In the genomic region with DNA sequence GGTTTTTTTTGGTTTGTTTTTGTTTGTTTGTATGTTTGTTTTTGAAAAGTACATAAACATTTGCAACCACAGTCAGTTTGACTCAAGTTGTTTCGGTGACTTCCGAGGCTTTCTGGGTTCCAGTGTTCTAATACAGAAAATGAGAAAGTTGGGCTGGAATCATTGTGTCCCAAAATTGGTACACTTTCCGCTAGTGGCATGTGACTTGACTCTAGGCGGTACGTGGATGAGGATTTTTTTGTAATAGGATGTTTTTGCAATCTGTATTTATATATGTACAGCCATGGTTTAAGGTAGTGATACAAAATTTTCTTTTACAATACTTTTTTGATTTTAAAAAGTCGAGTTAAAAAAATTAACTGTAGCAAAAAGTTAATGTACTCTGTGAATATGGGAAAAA, we compare ENCODE assay signal across 11 cellular contexts. TPM values are rescaled to one million over a fixed set of nuclear protein-coding genes. Genes with fewer than 3 reads are reported as not detected.
DNase-seq lines count a peak whose midpoint lies in the region; ATAC-seq lines count a peak whose summit lies in the region.
"Had no signal": no experiment of that assay in that cellular context is flagged by ENCODE, and none has a peak within 500 bp of the region (broad histone marks: within the 10 kb centered on the region; RNA-seq: fewer than 3 reads in every experiment).

No MANE protein-coding gene starts in this region.

- H3K9me3 ChIP-seq in GM23248 (ENCODE audit: low read depth) (no peaks in the 10 kb centered on the region), iPS-20b (ENCODE audit: insufficient read depth, low read depth, low read length) (peaks cover 10% of the 10 kb centered on the region; the same call in 1 of the 2 replicates)
- H3K9me3 ChIP-seq: Peyer's patch had no signal

- 96 to 99% methylated on average over 6 of the region's 6 CpGs for WGBS in GM23248 (ENCODE audit: low coverage in 1 of 2, low lambda C conversion rate in 2 of 2, missing lambda C conversion rate in 2 of 2), 2 experiments

- peaks cover 28% of the 10 kb centered on the region for H3K36me3 Mint-ChIP-seq in activated CD8-positive, alpha-beta T cell treated with anti-CD3 and anti-CD28 coated beads, Interleukin-2, amount 10 ng/mL, durations not matched to agents 7 days and 5 days (ENCODE audit: low read depth)

- peak overlapping the region; percentile 95 for H3K4me2 ChIP-seq in GM23248 (ENCODE audit: unreplicated experiment)

- H3F3A ChIP-seq in GM23248 (ENCODE audit: insufficient read depth) = peaks cover 21% of the 10 kb centered on the region; the same call in 1 of the 2 replicates

- H3K9me2 ChIP-seq in GM23248 (ENCODE audit: insufficient read depth) = no peaks in the 10 kb centered on the region

- H3K36me3 ChIP-seq in ACC112 (ENCODE audit: insufficient read depth, low read length) (peaks cover 15% of the 10 kb centered on the region), GM23248 (ENCODE audit: low read depth) (peaks cover 19% of the 10 kb centered on the region), iPS-20b (ENCODE audit: insufficient read depth, low read depth, low read length) (peaks cover 15% of the 10 kb centered on the region)

- H3K27ac Mint-ChIP-seq in activated CD8-positive, alpha-beta T cell treated with anti-CD3 and anti-CD28 coated beads, Interleukin-2, amount 10 ng/mL, durations not matched to agents 7 days and 5 days = no peak overlapping the region

- H4K20me1 ChIP-seq in GM23248 (ENCODE audit: insufficient read depth) = no peaks in the 10 kb centered on the region

- H3K27me3 ChIP-seq in ACC112 (ENCODE audit: insufficient read depth, low read length) = no peaks in the 10 kb centered on the region
- no peaks in the 10 kb centered on the region for H3K27me3 ChIP-seq in GM23248 (replicated peaks; ENCODE audit: insufficient read depth)
- H3K27me3 ChIP-seq in iPS-20b (ENCODE audit: insufficient read depth, low read length) = no peaks in the 10 kb centered on the region
- H3K27me3 ChIP-seq: Peyer's patch had no signal

- H3K4me3 ChIP-seq in ACC112 (ENCODE audit: low read depth, low read length) (peak overlapping the region; percentile 97), GM23248 (peak overlapping the region; percentile 97), iPS-20b (ENCODE audit: low read length) (peak overlapping the region; percentile 95)

- H3K9ac ChIP-seq in GM23248 (peak overlapping the region; percentile 88; the same call in 1 of the 2 replicates), iPS-20b (ENCODE audit: low read depth, low read length) (peak overlapping the region; percentile 90; the same call in 1 of the 2 replicates)

- DNase-seq in GM23248 = peak; percentile 19
- DNase-seq in activated CD8-positive, alpha-beta T cell treated with anti-CD3 and anti-CD28 coated beads, Interleukin-2, amount 10 ng/mL, durations not matched to agents 7 days and 5 days = no peak
- DNase-seq in stimulated activated CD8-positive, alpha-beta memory T cell treated with anti-CD3 and anti-CD28 coated beads, Interleukin-4, amount 100 ng/mL, for 48 hours = no peak
- no peak for DNase-seq in substantia nigra (lab: John Stamatoyannopoulos, UW)
- no peak for DNase-seq in activated CD8-positive, alpha-beta memory T cell treated with anti-CD3 and anti-CD28 coated beads, Interleukin-2, amount 50 U/mL, for 48 hours
- DNase-seq: midbrain, NCI-H1417 treated with DMSO at 0.1 percent for 48 hours, Peyer's patch had no signal

- ATAC-seq in activated CD8-positive, alpha-beta T cell treated with anti-CD3 and anti-CD28 coated beads, Interleukin-2, amount 10 ng/mL, durations not matched to agents 7 days and 5 days = no peak
- ATAC-seq in HG02981 (IDR thresholded peaks at IDR 0.05; ENCODE audit: unreplicated experiment) = no peak

- H2AFZ ChIP-seq in ACC112 (ENCODE audit: low read length, unreplicated experiment) (no peak overlapping the region), GM23248 (no peak overlapping the region)

- CTCF ChIA-PET in activated CD8-positive, alpha-beta T cell treated with anti-CD3 and anti-CD28 coated beads, Interleukin-2, amount 10 ng/mL, durations not matched to agents 7 days and 5 days (lab: Charles Lee) = no interaction called here

- peaks cover 4% of the 10 kb centered on the region for H3K27me3 Mint-ChIP-seq in activated CD8-positive, alpha-beta T cell treated with anti-CD3 and anti-CD28 coated beads, Interleukin-2, amount 10 ng/mL, durations not matched to agents 7 days and 5 days (ENCODE audit: low read depth)

- no peak overlapping the region for H3K27ac ChIP-seq in ACC112 (ENCODE audit: low read depth, low read length)
- H3K27ac ChIP-seq in GM23248 = peak overlapping the region; percentile 53; the same call in 1 of the 2 replicates
- no peak overlapping the region for H3K27ac ChIP-seq in iPS-20b (ENCODE audit: low read length)
- no peak overlapping the region for H3K27ac ChIP-seq in substantia nigra (ENCODE audit: low read depth, low read length, poor library complexity, severe bottlenecking)
- H3K27ac ChIP-seq: Peyer's patch had no signal

- peaks cover 42% of the 10 kb centered on the region for H3K4me1 Mint-ChIP-seq in activated CD8-positive, alpha-beta T cell treated with anti-CD3 and anti-CD28 coated beads, Interleukin-2, amount 10 ng/mL, durations not matched to agents 7 days and 5 days (ENCODE audit: low read depth)

- in situ Hi-C loops in GM23248 (cut with MboI) = no loop called here

- peaks cover 13% of the 10 kb centered on the region for H3K9me3 Mint-ChIP-seq in activated CD8-positive, alpha-beta T cell treated with anti-CD3 and anti-CD28 coated beads, Interleukin-2, amount 10 ng/mL, durations not matched to agents 7 days and 5 days (ENCODE audit: insufficient read depth)

- POLR2A ChIA-PET in activated CD8-positive, alpha-beta T cell treated with anti-CD3 and anti-CD28 coated beads, Interleukin-2, amount 10 ng/mL, durations not matched to agents 7 days and 5 days (lab: Charles Lee) = no interaction called here

- H3K4me3 Mint-ChIP-seq in activated CD8-positive, alpha-beta T cell treated with anti-CD3 and anti-CD28 coated beads, Interleukin-2, amount 10 ng/mL, durations not matched to agents 7 days and 5 days = peak overlapping the region; percentile 10

- H3K79me2 ChIP-seq in ACC112 (ENCODE audit: control insufficient read depth, insufficient read depth, low read length, unreplicated experiment) (peaks cover 66% of the 10 kb centered on the region), GM23248 (ENCODE audit: insufficient read depth) (peaks cover 77% of the 10 kb centered on the region)

- H3K4me1 ChIP-seq in ACC112 (ENCODE audit: control insufficient read depth, insufficient read depth, low read length, unreplicated experiment) (peaks cover 13% of the 10 kb centered on the region), GM23248 (ENCODE audit: insufficient read depth) (peaks cover 31% of the 10 kb centered on the region), iPS-20b (ENCODE audit: insufficient read depth, low read length) (peaks cover 21% of the 10 kb centered on the region; the same call in 1 of the 2 replicates)

RNA-seq across cellular contexts. Expression of gene MFF, which starts 1.7 kb away (rescaled TPM):
- total RNA-seq in GM23248 (2014; rRNA removed; shearing (Covaris generic)) = 250 and 258 TPM in 2 replicates
- polyA plus RNA-seq in GM23248 (2016; fragmentation: Nextera tagmentation; extraction: Ambion mirVana) = 300 and 301 TPM in 2 replicates
- 10 to 100 TPM; 64.5 to 68.3 TPM for total RNA-seq in activated CD8-positive, alpha-beta T cell treated with anti-CD3 and anti-CD28 coated beads, Interleukin-2, amount 10 ng/mL, durations not matched to agents 7 days and 5 days

RNA-seq across cellular contexts. Expression of gene TM4SF20, which starts 52.3 kb away (rescaled TPM):
- 14.2 and 18.7 TPM in 2 replicates for total RNA-seq in GM23248 (2014; rRNA removed; shearing (Covaris generic))
- 16.8 and 18.7 TPM in 2 replicates for polyA plus RNA-seq in GM23248 (2016; fragmentation: Nextera tagmentation; extraction: Ambion mirVana)
- not detected for total RNA-seq in activated CD8-positive, alpha-beta T cell treated with anti-CD3 and anti-CD28 coated beads, Interleukin-2, amount 10 ng/mL, durations not matched to agents 7 days and 5 days

Comparison
In these comparisons a context has a peak if more than half of its experiments do, and no peak if none do; other contexts are left out.
1. RNA of gene TM4SF20, which starts 52.3 kb away (total RNA-seq): 14.2 to 18.7 TPM in GM23248; not detected in activated CD8-positive, alpha-beta T cell treated with anti-CD3 and anti-CD28 coated beads, Interleukin-2, amount 10 ng/mL, durations not matched to agents 7 days and 5 days; every median in the first group is over 10 times any median in the second.
2. Peak in every context shown above with its lines, with median percentiles within 50 percentile points of each other: H3K4me3 ChIP-seq.